ENCODE assay signal across 14 cellular contexts in genomic region chr11:106770489-106771100, GRCh38.
"Had no signal": no experiment of that assay in that cellular context is flagged by ENCODE, and none has a peak within 500 bp of the region (broad histone marks: within the 10 kb centered on the region; RNA-seq: fewer than 3 reads in every experiment).

No MANE protein-coding gene starts in this region.

- H3K9ac ChIP-seq: neural progenitor cell had no signal

- H3K4me3 ChIP-seq: esophagus muscularis mucosa, gastrocnemius medialis, heart left ventricle, neural progenitor cell, psoas muscle had no signal

- H3K9me3 ChIP-seq: esophagus muscularis mucosa, gastrocnemius medialis, heart left ventricle, psoas muscle had no signal

- H3K4me1 ChIP-seq: esophagus muscularis mucosa, gastrocnemius medialis, heart left ventricle, neural progenitor cell, psoas muscle had no signal

- H3K9me3 Mint-ChIP-seq: activated CD4-positive, alpha-beta T cell treated with anti-CD3 and anti-CD28 coated beads, Interleukin-2, amount 10 ng/mL, durations not matched to agents 7 days and 5 days; activated naive CD8-positive, alpha-beta T cell treated with anti-CD3 and anti-CD28 coated beads for 36 hours; activated T-helper 1 cell treated with anti-CD3 and anti-CD28 coated beads, Interleukin-12 subunit alpha, Interleukin-12 subunit beta, Interleukin-2, Interleukin-4 antibody, amounts not matched to agents 30 ng/mL and 10 ng/mL and 1 ng/mL, durations not matched to agents 14 hours and 24 hours and 36 hours; neural progenitor cell had no signal

- H2AFZ ChIP-seq: neural progenitor cell had no signal

- DNase-seq: activated CD4-positive, alpha-beta T cell treated with anti-CD3 and anti-CD28 coated beads, Interleukin-2, amount 10 ng/mL, durations not matched to agents 7 days and 5 days; activated naive CD8-positive, alpha-beta T cell treated with anti-CD3 and anti-CD28 coated beads for 36 hours; anterior cingulate cortex; gastrocnemius medialis; heart left ventricle; immature natural killer cell; naive B cell; psoas muscle; stimulated activated CD4-positive, alpha-beta T cell treated with anti-CD3 and anti-CD28 coated beads, Interleukin-12 subunit alpha, Interleukin-12 subunit beta, amount 100 ng/mL, for 4 hours; stimulated activated CD4-positive, alpha-beta T cell treated with anti-CD3 and anti-CD28 coated beads, Interleukin-2, amount 100 ng/mL, for 48 hours had no signal

- H3K27ac ChIP-seq: esophagus muscularis mucosa, gastrocnemius medialis, heart left ventricle, neural progenitor cell, psoas muscle had no signal

- H3K36me3 Mint-ChIP-seq: activated naive CD8-positive, alpha-beta T cell treated with anti-CD3 and anti-CD28 coated beads for 36 hours; immature natural killer cell; naive B cell; neural progenitor cell; stimulated activated memory B cell treated with anti-CD40 and anti-IgM and Interleukin-4, amounts not matched to agents 10 μg/mL and 1 μg/mL and 100 μg/mL, for 72 hours had no signal

- H3K4me2 ChIP-seq: neural progenitor cell had no signal

- H3K4me1 Mint-ChIP-seq: activated CD4-positive, alpha-beta T cell treated with anti-CD3 and anti-CD28 coated beads, Interleukin-2, amount 10 ng/mL, durations not matched to agents 7 days and 5 days; activated naive CD8-positive, alpha-beta T cell treated with anti-CD3 and anti-CD28 coated beads for 36 hours; immature natural killer cell; naive B cell; stimulated activated memory B cell treated with anti-CD40 and anti-IgM and Interleukin-4, amounts not matched to agents 10 μg/mL and 1 μg/mL and 100 μg/mL, for 72 hours had no signal

- H3K27ac Mint-ChIP-seq: activated CD4-positive, alpha-beta T cell treated with anti-CD3 and anti-CD28 coated beads, Interleukin-2, amount 10 ng/mL, durations not matched to agents 7 days and 5 days; activated naive CD8-positive, alpha-beta T cell treated with anti-CD3 and anti-CD28 coated beads for 36 hours; activated T-helper 1 cell treated with anti-CD3 and anti-CD28 coated beads, Interleukin-12 subunit alpha, Interleukin-12 subunit beta, Interleukin-2, Interleukin-4 antibody, amounts not matched to agents 30 ng/mL and 10 ng/mL and 1 ng/mL, durations not matched to agents 14 hours and 24 hours and 36 hours; immature natural killer cell; naive B cell; neural progenitor cell; stimulated activated memory B cell treated with anti-CD40 and anti-IgM and Interleukin-4, amounts not matched to agents 10 μg/mL and 1 μg/mL and 100 μg/mL, for 72 hours had no signal

- ATAC-seq: gastrocnemius medialis; heart left ventricle; psoas muscle; stimulated activated memory B cell treated with anti-CD40 and anti-IgM and Interleukin-4, amounts not matched to agents 10 μg/mL and 1 μg/mL and 100 μg/mL, for 72 hours had no signal

- H3K27me3 ChIP-seq: esophagus muscularis mucosa, gastrocnemius medialis, heart left ventricle, neural progenitor cell had no signal

- H3K27me3 Mint-ChIP-seq: activated CD4-positive, alpha-beta T cell treated with anti-CD3 and anti-CD28 coated beads, Interleukin-2, amount 10 ng/mL, durations not matched to agents 7 days and 5 days; activated naive CD8-positive, alpha-beta T cell treated with anti-CD3 and anti-CD28 coated beads for 36 hours; naive B cell; stimulated activated memory B cell treated with anti-CD40 and anti-IgM and Interleukin-4, amounts not matched to agents 10 μg/mL and 1 μg/mL and 100 μg/mL, for 72 hours had no signal

- H3K36me3 ChIP-seq: esophagus muscularis mucosa, gastrocnemius medialis, heart left ventricle, neural progenitor cell had no signal

- H3K4me3 Mint-ChIP-seq: activated CD4-positive, alpha-beta T cell treated with anti-CD3 and anti-CD28 coated beads, Interleukin-2, amount 10 ng/mL, durations not matched to agents 7 days and 5 days; activated naive CD8-positive, alpha-beta T cell treated with anti-CD3 and anti-CD28 coated beads for 36 hours; activated T-helper 1 cell treated with anti-CD3 and anti-CD28 coated beads, Interleukin-12 subunit alpha, Interleukin-12 subunit beta, Interleukin-2, Interleukin-4 antibody, amounts not matched to agents 30 ng/mL and 10 ng/mL and 1 ng/mL, durations not matched to agents 14 hours and 24 hours and 36 hours; immature natural killer cell; naive B cell; neural progenitor cell; stimulated activated memory B cell treated with anti-CD40 and anti-IgM and Interleukin-4, amounts not matched to agents 10 μg/mL and 1 μg/mL and 100 μg/mL, for 72 hours had no signal
